ENCODE assay signal across 23 cellular contexts in the genomic region with DNA sequence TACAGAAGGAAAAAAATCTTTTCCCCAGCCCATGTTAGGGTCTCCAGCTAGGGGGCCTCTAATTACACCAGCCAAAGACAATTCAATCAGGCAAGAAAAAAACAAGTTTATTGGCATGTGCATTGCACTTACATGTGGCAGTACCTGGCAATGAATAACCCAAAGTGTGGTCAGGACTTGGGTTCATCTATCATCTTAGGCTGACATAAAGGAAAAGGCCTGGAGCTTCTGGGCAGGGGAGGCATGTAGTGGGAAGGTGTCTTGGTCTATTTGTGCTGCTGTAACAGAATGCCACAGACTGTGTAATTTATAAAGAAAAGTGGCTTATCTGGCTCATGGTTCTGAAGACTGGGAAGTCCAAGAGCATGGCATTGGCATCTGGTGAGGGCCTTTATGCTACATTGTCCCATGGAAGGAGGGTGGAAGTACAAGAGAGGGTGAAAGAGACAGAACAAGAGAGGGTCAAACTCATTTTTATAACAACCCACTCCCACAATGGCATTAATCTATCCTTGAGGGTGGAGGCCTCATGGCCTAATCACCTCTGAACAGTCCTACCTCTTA.
"Had no signal": no experiment of that assay in that cellular context is flagged by ENCODE, and none has a peak within 500 bp of the region (broad histone marks: within the 10 kb centered on the region; RNA-seq: fewer than 3 reads in every experiment).

No MANE protein-coding gene starts in this region.

- DNase-seq: activated CD4-positive, alpha-beta memory T cell treated with anti-CD3 and anti-CD28 coated beads for 36 hours; activated CD4-positive, alpha-beta T cell treated with anti-CD3 and anti-CD28 coated beads for 48 hours; activated gamma-delta T cell treated with Interleukin-2 at 50 U/mL for 16 hours; activated naive CD4-positive, alpha-beta T cell treated with anti-CD3 and anti-CD28 coated beads, Interleukin-2, amount 50 U/mL, for 16 hours; activated T-cell treated with anti-CD3 and anti-CD28 coated beads, Interleukin-2, amount 50 U/mL, for 4 hours; dermis blood vessel endothelial cell; effector CD4-positive, alpha-beta T cell; islet precursor cell; left cardiac atrium; midbrain; naive thymus-derived CD4-positive, alpha-beta T cell; posterior cingulate gyrus; right cardiac atrium; stimulated activated CD4-positive, alpha-beta T cell treated with anti-CD3 and anti-CD28 coated beads, Interleukin-2, amount 100 ng/mL, for 48 hours; stimulated activated naive CD4-positive, alpha-beta T cell treated with Interleukin-2 at 50 U/mL for 16 hours; T-helper 1 cell had no signal

- H3K27ac Mint-ChIP-seq: activated CD4-positive, alpha-beta memory T cell treated with anti-CD3 and anti-CD28 coated beads for 36 hours; activated T-helper 17 cell treated with anti-CD3 and anti-CD28 coated beads, Interleukin-2, amount 50 U/mL, for 72 hours; memory B cell; T-helper 2 cell treated with Interferon-gamma antibody and Interleukin-4, amounts not matched to agents 5 μg/mL and 100 μg/mL, for 36 hours had no signal

- H3K4me3 Mint-ChIP-seq: activated CD4-positive, alpha-beta memory T cell treated with anti-CD3 and anti-CD28 coated beads for 36 hours; activated T-cell treated with anti-CD3 and anti-CD28 coated beads, Interleukin-2, amount 50 U/mL, for 4 hours; activated T-helper 17 cell treated with anti-CD3 and anti-CD28 coated beads, Interleukin-2, amount 50 U/mL, for 72 hours; central memory CD8-positive, alpha-beta T cell; memory B cell; naive thymus-derived CD4-positive, alpha-beta T cell; T-helper 2 cell treated with Interferon-gamma antibody and Interleukin-4, amounts not matched to agents 5 μg/mL and 100 μg/mL, for 36 hours had no signal

- H3K27ac ChIP-seq: hepatocyte, tibial nerve had no signal

- H3K27me3 ChIP-seq: hepatocyte, tibial nerve had no signal

- H3K9me3 ChIP-seq: tibial nerve had no signal

- H3K4me3 ChIP-seq: hepatocyte, tibial nerve had no signal

- H3K36me3 ChIP-seq: tibial nerve had no signal

- H3K27me3 Mint-ChIP-seq: activated T-helper 17 cell treated with anti-CD3 and anti-CD28 coated beads, Interleukin-2, amount 50 U/mL, for 72 hours had no signal

- H2AFZ ChIP-seq: hepatocyte had no signal

- H3K36me3 Mint-ChIP-seq: activated CD4-positive, alpha-beta memory T cell treated with anti-CD3 and anti-CD28 coated beads for 36 hours; naive thymus-derived CD4-positive, alpha-beta T cell had no signal

- H3K9me3 Mint-ChIP-seq: activated CD4-positive, alpha-beta memory T cell treated with anti-CD3 and anti-CD28 coated beads for 36 hours; activated T-helper 17 cell treated with anti-CD3 and anti-CD28 coated beads, Interleukin-2, amount 50 U/mL, for 72 hours; central memory CD8-positive, alpha-beta T cell; T-helper 2 cell treated with Interferon-gamma antibody and Interleukin-4, amounts not matched to agents 5 μg/mL and 100 μg/mL, for 36 hours had no signal

- ATAC-seq: activated CD4-positive, CD25-positive, alpha-beta regulatory T cell treated with anti-CD3 and anti-CD28 coated beads, Interleukin-2, amount 50 U/mL, for 24 hours; activated T-cell treated with anti-CD3 and anti-CD28 coated beads, Interleukin-2, amount 50 U/mL, for 4 hours; activated T-helper 17 cell treated with anti-CD3 and anti-CD28 coated beads, Interleukin-2, amount 50 U/mL, for 72 hours; left cardiac atrium; naive thymus-derived CD4-positive, alpha-beta T cell; right cardiac atrium had no signal

- H3K4me2 ChIP-seq: hepatocyte had no signal
